11 cellular contexts compared by ENCODE assay signal in genomic region chr21:30227633-30228404, GRCh38. TPM values are rescaled to one million over a fixed set of nuclear protein-coding genes. Genes with fewer than 3 reads are reported as not detected.
DNase-seq lines count a peak whose midpoint lies in the region; ATAC-seq, FAIRE-seq and TF ChIP-seq lines count a peak whose summit lies in the region.
"Had no signal": no experiment of that assay in that cellular context is flagged by ENCODE, and none has a peak within 500 bp of the region (broad histone marks: within the 10 kb centered on the region; RNA-seq: fewer than 3 reads in every experiment).

No MANE protein-coding gene starts in this region.

- H3K36me3 Mint-ChIP-seq in activated T-helper 2 cell treated with anti-CD3 and anti-CD28 coated beads, Interferon-gamma antibody, Interleukin-2, Interleukin-4, amounts not matched to agents 10 μg/mL and 5 μg/mL and 100 μg/mL, durations not matched to agents 14 hours and 24 hours and 36 hours (ENCODE audit: low read depth), result no peaks in the 10 kb centered on the region
- H3K36me3 Mint-ChIP-seq: activated naive CD4-positive, alpha-beta T cell treated with anti-CD3 and anti-CD28 coated beads, Interleukin-2, amount 10 ng/mL, durations not matched to agents 7 days and 5 days had no signal

- ATAC-seq in HG02763 (IDR thresholded peaks at IDR 0.05; ENCODE audit: unreplicated experiment), result no peak
- ATAC-seq: Panc1 had no signal

- FAIRE-seq in RCC 7860 (lab: Jason Lieb, UNC), result peak; percentile 87

- H3K27me3 ChIP-seq in ovary, result no peaks in the 10 kb centered on the region

- H3K4me3 ChIP-seq in ovary, result no peak overlapping the region

- no peaks in the 10 kb centered on the region for H3K4me1 Mint-ChIP-seq in activated T-helper 2 cell treated with anti-CD3 and anti-CD28 coated beads, Interferon-gamma antibody, Interleukin-2, Interleukin-4, amounts not matched to agents 10 μg/mL and 5 μg/mL and 100 μg/mL, durations not matched to agents 14 hours and 24 hours and 36 hours (ENCODE audit: low read depth)
- H3K4me1 Mint-ChIP-seq: activated naive CD4-positive, alpha-beta T cell treated with anti-CD3 and anti-CD28 coated beads, Interleukin-2, amount 10 ng/mL, durations not matched to agents 7 days and 5 days had no signal

- no peak overlapping the region for H3K27ac ChIP-seq in ovary

- no peaks in the 10 kb centered on the region for H3K27me3 Mint-ChIP-seq in activated T-helper 2 cell treated with anti-CD3 and anti-CD28 coated beads, Interferon-gamma antibody, Interleukin-2, Interleukin-4, amounts not matched to agents 10 μg/mL and 5 μg/mL and 100 μg/mL, durations not matched to agents 14 hours and 24 hours and 36 hours (ENCODE audit: low read depth)
- H3K27me3 Mint-ChIP-seq: activated naive CD4-positive, alpha-beta T cell treated with anti-CD3 and anti-CD28 coated beads, Interleukin-2, amount 10 ng/mL, durations not matched to agents 7 days and 5 days had no signal

- H3K4me1 ChIP-seq in ovary (ENCODE audit: insufficient read depth), result peaks cover 6% of the 10 kb centered on the region

- no peak for TF ChIP-seq EP300 in ovary (IDR thresholded peaks at IDR 0.05)

- H3K27ac Mint-ChIP-seq in activated T-helper 2 cell treated with anti-CD3 and anti-CD28 coated beads, Interferon-gamma antibody, Interleukin-2, Interleukin-4, amounts not matched to agents 10 μg/mL and 5 μg/mL and 100 μg/mL, durations not matched to agents 14 hours and 24 hours and 36 hours, result no peak overlapping the region
- H3K27ac Mint-ChIP-seq: activated naive CD4-positive, alpha-beta T cell treated with anti-CD3 and anti-CD28 coated beads, Interleukin-2, amount 10 ng/mL, durations not matched to agents 7 days and 5 days had no signal

- 3 to 8% (median 5%) methylated on average over 3 of the region's 3 CpGs for WGBS in ovary, 3 donors

- H3K9me3 ChIP-seq in ovary, result no peaks in the 10 kb centered on the region

- TF ChIP-seq POLR2A in ovary (IDR thresholded peaks at IDR 0.05), result no peak

- TF ChIP-seq CTCF in ovary (IDR thresholded peaks at IDR 0.05), result no peak

- no peak overlapping the region for H3K4me3 Mint-ChIP-seq in activated T-helper 2 cell treated with anti-CD3 and anti-CD28 coated beads, Interferon-gamma antibody, Interleukin-2, Interleukin-4, amounts not matched to agents 10 μg/mL and 5 μg/mL and 100 μg/mL, durations not matched to agents 14 hours and 24 hours and 36 hours (ENCODE audit: low read depth)
- H3K4me3 Mint-ChIP-seq: activated naive CD4-positive, alpha-beta T cell treated with anti-CD3 and anti-CD28 coated beads, Interleukin-2, amount 10 ng/mL, durations not matched to agents 7 days and 5 days had no signal

- H3K36me3 ChIP-seq in ovary, result no peaks in the 10 kb centered on the region

- peaks cover 9% of the 10 kb centered on the region for H3K9me3 Mint-ChIP-seq in activated T-helper 2 cell treated with anti-CD3 and anti-CD28 coated beads, Interferon-gamma antibody, Interleukin-2, Interleukin-4, amounts not matched to agents 10 μg/mL and 5 μg/mL and 100 μg/mL, durations not matched to agents 14 hours and 24 hours and 36 hours
- H3K9me3 Mint-ChIP-seq: activated naive CD4-positive, alpha-beta T cell treated with anti-CD3 and anti-CD28 coated beads, Interleukin-2, amount 10 ng/mL, durations not matched to agents 7 days and 5 days had no signal

- DNase-seq in DMS53 (lab: John Stamatoyannopoulos, UW), result peak; percentile 71
- peak; percentile 82 for DNase-seq in RCC 7860 (ENCODE audit: low spot score)
- peak; percentile 96 for DNase-seq in fibroblast of gingiva (ENCODE audit: low read depth)
- peak in 3 of 5 donors; percentile 24 to 57 (median 26) for DNase-seq in ovary
- DNase-seq in activated T-helper 2 cell treated with anti-CD3 and anti-CD28 coated beads, Interferon-gamma antibody, Interleukin-2, Interleukin-4, amounts not matched to agents 10 μg/mL and 5 μg/mL and 100 μg/mL, durations not matched to agents 14 hours and 24 hours and 36 hours (ENCODE audit: low spot score), result no peak
- DNase-seq in stimulated activated CD4-positive, alpha-beta T cell treated with anti-CD3 and anti-CD28 coated beads, Interleukin-4, amount 100 ng/mL, for 1 hour, result no peak
- no peak for DNase-seq in putamen (ENCODE audit: low spot score)
- DNase-seq: activated naive CD4-positive, alpha-beta T cell treated with anti-CD3 and anti-CD28 coated beads, Interleukin-2, amount 10 ng/mL, durations not matched to agents 7 days and 5 days; DND-41 had no signal

- intact Hi-C loops in ovary (cut with DNase I), result no loop called here
- intact Hi-C loops in activated T-helper 2 cell treated with anti-CD3 and anti-CD28 coated beads, Interferon-gamma antibody, Interleukin-2, Interleukin-4, amounts not matched to agents 10 μg/mL and 5 μg/mL and 100 μg/mL, durations not matched to agents 14 hours and 24 hours and 36 hours (cut with micrococcal nuclease), result no loop called here

RNA-seq across cellular contexts. Expression of gene CLDN8, which starts 11.9 kb away (rescaled TPM):
- 1 to 10 TPM in 1 of 7 donors, under 1 TPM in 1, not detected in 5; 0.10 to 2.2 TPM for total RNA-seq in ovary
- polyA plus RNA-seq in ovary, result not detected
- total RNA-seq in activated T-helper 2 cell treated with anti-CD3 and anti-CD28 coated beads, Interferon-gamma antibody, Interleukin-2, Interleukin-4, amounts not matched to agents 10 μg/mL and 5 μg/mL and 100 μg/mL, durations not matched to agents 14 hours and 24 hours and 36 hours, result not detected in 2 replicates

RNA-seq across cellular contexts. Expression of gene KRTAP24-1, which starts 54.9 kb away (rescaled TPM):
- total RNA-seq in ovary, result not detected
- polyA plus RNA-seq in ovary, result not detected
- total RNA-seq in activated T-helper 2 cell treated with anti-CD3 and anti-CD28 coated beads, Interferon-gamma antibody, Interleukin-2, Interleukin-4, amounts not matched to agents 10 μg/mL and 5 μg/mL and 100 μg/mL, durations not matched to agents 14 hours and 24 hours and 36 hours, result not detected in 2 replicates

Comparison
In these comparisons a context has a peak if more than half of its experiments do, and no peak if none do; other contexts are left out.
1. DNase-seq: peak in DMS53 (single experiment), RCC 7860 (single experiment), fibroblast of gingiva (single experiment) and ovary (3 of 5); none in activated T-helper 2 cell treated with anti-CD3 and anti-CD28 coated beads, Interferon-gamma antibody, Interleukin-2, Interleukin-4, amounts not matched to agents 10 μg/mL and 5 μg/mL and 100 μg/mL, durations not matched to agents 14 hours and 24 hours and 36 hours (single experiment), stimulated activated CD4-positive, alpha-beta T cell treated with anti-CD3 and anti-CD28 coated beads, Interleukin-4, amount 100 ng/mL, for 1 hour (single experiment) and putamen (single experiment).